Comparison of ENCODE assay signal across 29 cellular contexts in genomic region chr14:73955674-73956073, GRCh38.
"Had no signal": no experiment of that assay in that cellular context is flagged by ENCODE, and none has a peak within 500 bp of the region (broad histone marks: within the 10 kb centered on the region; RNA-seq: fewer than 3 reads in every experiment).

No MANE protein-coding gene starts in this region.

- H3K4me1 ChIP-seq: foreskin keratinocyte had no signal

- H3K27ac Mint-ChIP-seq: dendritic cell treated with granulocyte-macrophage colony-stimulating factor and Interleukin-4, amounts not matched to agents 40 ng/mL and 50 ng/mL, for 4 days; effector memory CD8-positive, alpha-beta T cell; endodermal cell had no signal

- H3K9me3 ChIP-seq: colonic mucosa, esophagus muscularis mucosa, esophagus squamous epithelium, gastrocnemius medialis, gastroesophageal sphincter, heart left ventricle, heart right ventricle had no signal

- ATAC-seq: effector memory CD8-positive, alpha-beta T cell; esophagus mucosa; foreskin keratinocyte; gastrocnemius medialis; gastroesophageal sphincter; heart left ventricle; heart right ventricle had no signal

- H3K27ac ChIP-seq: colonic mucosa, coronary artery, dorsolateral prefrontal cortex, epithelial cell of prostate, esophagus muscularis mucosa, esophagus squamous epithelium, foreskin keratinocyte, gastrocnemius medialis, gastroesophageal sphincter, heart left ventricle, heart right ventricle had no signal

- DNase-seq: colonic mucosa; cortex of kidney; dermis blood vessel endothelial cell; dorsolateral prefrontal cortex; effector CD4-positive, alpha-beta T cell; effector CD8-positive, alpha-beta T cell; effector memory CD4-positive, alpha-beta T cell; effector memory CD8-positive, alpha-beta T cell; endodermal cell; erythroblast; esophagus squamous epithelium; foreskin fibroblast; foreskin keratinocyte; foreskin melanocyte; gastrocnemius medialis; glutamatergic neuron; head of caudate nucleus; heart left ventricle; heart right ventricle had no signal

- H3K27me3 ChIP-seq: colonic mucosa, dorsolateral prefrontal cortex, esophagus muscularis mucosa, esophagus squamous epithelium, foreskin keratinocyte, gastrocnemius medialis, gastroesophageal sphincter, heart left ventricle, heart right ventricle had no signal

- H3K4me3 Mint-ChIP-seq: dendritic cell treated with granulocyte-macrophage colony-stimulating factor and Interleukin-4, amounts not matched to agents 40 ng/mL and 50 ng/mL, for 4 days; effector memory CD8-positive, alpha-beta T cell; endodermal cell had no signal

- FAIRE-seq: colon, endometrium, endothelial cell of umbilical vein, frontal cortex had no signal

- H3K4me3 ChIP-seq: colonic mucosa, coronary artery, dorsolateral prefrontal cortex, esophagus muscularis mucosa, esophagus squamous epithelium, gastrocnemius medialis, gastroesophageal sphincter, heart left ventricle, heart right ventricle had no signal

- H3K9me3 Mint-ChIP-seq: dendritic cell treated with granulocyte-macrophage colony-stimulating factor and Interleukin-4, amounts not matched to agents 40 ng/mL and 50 ng/mL, for 4 days; effector memory CD8-positive, alpha-beta T cell; endodermal cell had no signal

- H3K4me1 Mint-ChIP-seq: endodermal cell had no signal

- H3K27me3 Mint-ChIP-seq: dendritic cell treated with granulocyte-macrophage colony-stimulating factor and Interleukin-4, amounts not matched to agents 40 ng/mL and 50 ng/mL, for 4 days; effector memory CD8-positive, alpha-beta T cell had no signal
